In genomic region chr1:41683681-41684500, GRCh38 we compare ENCODE assay signal across 10 cellular contexts.
DNase-seq lines count a peak whose midpoint lies in the region; ATAC-seq and TF ChIP-seq lines count a peak whose summit lies in the region.
"Had no signal": no experiment of that assay in that cellular context is flagged by ENCODE, and none has a peak within 500 bp of the region (broad histone marks: within the 10 kb centered on the region; RNA-seq: fewer than 3 reads in every experiment).

No MANE protein-coding gene starts in this region.

- H3K4me3 Mint-ChIP-seq in dendritic cell treated with granulocyte-macrophage colony-stimulating factor and Interleukin-4, amounts not matched to agents 40 ng/mL and 50 ng/mL, for 4 days = no peak overlapping the region

- H4K20me1 ChIP-seq in mammary epithelial cell (ENCODE audit: insufficient read depth, low read length) = no peaks in the 10 kb centered on the region
- no peaks in the 10 kb centered on the region for H4K20me1 ChIP-seq in OCI-LY7 (ENCODE audit: insufficient read depth, low read length)

- in situ Hi-C loops in mammary epithelial cell (cut with MboI; ENCODE audit: low sequenced_read_pairs in 2 of 2) = no loop called here

- no peaks in the 10 kb centered on the region for H3K36me3 Mint-ChIP-seq in dendritic cell treated with granulocyte-macrophage colony-stimulating factor and Interleukin-4, amounts not matched to agents 40 ng/mL and 50 ng/mL, for 4 days (ENCODE audit: low read depth)

- TF ChIP-seq CTCF in mammary epithelial cell (conservative IDR thresholded peaks at IDR 0.05 in 1 of 2, IDR thresholded peaks at IDR 0.05 in 1 of 2; ENCODE audit: extremely low read depth in 1 of 2, insufficient read depth in 1 of 2, low read depth in 1 of 2, low read length in 2 of 2) (no peak), breast epithelium (IDR thresholded peaks at IDR 0.05) (no peak), OCI-LY7 (conservative IDR thresholded peaks at IDR 0.05; ENCODE audit: low read length) (no peak)

- H3K4me1 ChIP-seq in mammary epithelial cell (ENCODE audit: insufficient read depth, low read length) (peaks cover 42% of the 10 kb centered on the region), breast epithelium (peaks cover 0 to 4% of the 10 kb centered on the region in 2 donors), OCI-LY7 (ENCODE audit: insufficient read depth, low read length, poor library complexity, severe bottlenecking) (peaks cover 13% of the 10 kb centered on the region)

- no peaks in the 10 kb centered on the region for H3K36me3 ChIP-seq in mammary epithelial cell (ENCODE audit: insufficient read depth, low read length)
- no peaks in the 10 kb centered on the region for H3K36me3 ChIP-seq in breast epithelium
- no peaks in the 10 kb centered on the region for H3K36me3 ChIP-seq in OCI-LY7 (ENCODE audit: insufficient read depth, low read length)

- no peaks in the 10 kb centered on the region for H3K27me3 ChIP-seq in mammary epithelial cell (ENCODE audit: insufficient read depth, low read length)
- no peaks in the 10 kb centered on the region for H3K27me3 ChIP-seq in breast epithelium

- no peaks in the 10 kb centered on the region for H3K9me3 Mint-ChIP-seq in dendritic cell treated with granulocyte-macrophage colony-stimulating factor and Interleukin-4, amounts not matched to agents 40 ng/mL and 50 ng/mL, for 4 days

- H2AFZ ChIP-seq in mammary epithelial cell (ENCODE audit: low read depth, low read length) = peak overlapping the region; percentile 9
- peak overlapping the region; percentile 67; the same call in 1 of the 2 replicates for H2AFZ ChIP-seq in OCI-LY7 (ENCODE audit: low read length)

- WGBS in mammary epithelial cell (ENCODE audit: low coverage, missing lambda C conversion rate) = 100% methylated on average over 2 of the region's 4 CpGs

- DNase-seq in mammary epithelial cell (no peak), breast epithelium (ENCODE audit: low spot score in 2 of 2) (no peak), OCI-LY7 (ENCODE audit: low spot score) (no peak), SHP77 treated with DMSO at 0.1 percent for 48 hours (lab: John Stamatoyannopoulos, UW) (no peak), epidermal melanocyte (ENCODE audit: insufficient read length, low spot score) (no peak)
- DNase-seq in stimulated activated naive CD8-positive, alpha-beta T cell treated with anti-CD3 and anti-CD28 coated beads, Interleukin-15, Interleukin-2, amounts not matched to agents 100 U/mL and 50 U/mL, for 24 hours = peak; percentile 54
- DNase-seq: DMS79, NCI-H774 had no signal

- H3K27ac Mint-ChIP-seq in dendritic cell treated with granulocyte-macrophage colony-stimulating factor and Interleukin-4, amounts not matched to agents 40 ng/mL and 50 ng/mL, for 4 days = peak overlapping the region; percentile 55

- dilution Hi-C loops in mammary epithelial cell (cut with HindIII; ENCODE audit: low sequenced_read_pairs) = loop anchor here (5.0 kb wide), 1 partner anchor 62 kb away; no protein-coding TSS in a partner anchor

- H3K27me3 Mint-ChIP-seq in dendritic cell treated with granulocyte-macrophage colony-stimulating factor and Interleukin-4, amounts not matched to agents 40 ng/mL and 50 ng/mL, for 4 days = peaks cover 6% of the 10 kb centered on the region

- H3K9me3 ChIP-seq in mammary epithelial cell (replicated peaks; ENCODE audit: insufficient read depth, low read length) = no peaks in the 10 kb centered on the region
- no peaks in the 10 kb centered on the region for H3K9me3 ChIP-seq in breast epithelium
- no peaks in the 10 kb centered on the region for H3K9me3 ChIP-seq in OCI-LY7 (ENCODE audit: low read length)

- ATAC-seq in stimulated activated naive CD8-positive, alpha-beta T cell treated with anti-CD3 and anti-CD28 coated beads, Interleukin-15, Interleukin-2, amounts not matched to agents 100 U/mL and 50 U/mL, for 24 hours = peak; percentile 72
- no peak for ATAC-seq in GM21381 (IDR thresholded peaks at IDR 0.05; ENCODE audit: unreplicated experiment)

- peaks cover 85% of the 10 kb centered on the region for H3K4me1 Mint-ChIP-seq in dendritic cell treated with granulocyte-macrophage colony-stimulating factor and Interleukin-4, amounts not matched to agents 40 ng/mL and 50 ng/mL, for 4 days (ENCODE audit: low read depth)

- no peak overlapping the region for H3K9ac ChIP-seq in mammary epithelial cell (ENCODE audit: insufficient read depth, low read length)

- BruUV-seq in mammary epithelial cell (replicated peaks; lab: Mats Ljungman, UMichigan) (no TSS peak), OCI-LY7 (replicated peaks; lab: Mats Ljungman, UMichigan) (no TSS peak)

- POLR2A ChIA-PET in OCI-LY7 (lab: Charles Lee) = interaction anchor here (0.6 to 1.6 kb wide), 4 partner anchors 30 to 454 kb away, joined by 3 to 5 read pairs (median 4); no protein-coding TSS in a partner anchor

- H3K9me2 ChIP-seq in OCI-LY7 (ENCODE audit: insufficient read depth, low read length) = no peaks in the 10 kb centered on the region

- H3K4me2 ChIP-seq in mammary epithelial cell (ENCODE audit: insufficient read depth, low read depth, low read length) = peak overlapping the region; percentile 22
- peak overlapping the region; percentile 28 for H3K4me2 ChIP-seq in OCI-LY7 (ENCODE audit: low read length)

- intact Hi-C loops in mammary epithelial cell (cut with micrococcal nuclease) = no loop called here
- intact Hi-C loops in breast epithelium (cut with DNase I; ENCODE audit: low total_unique reads) = no loop called here
- intact Hi-C loops in OCI-LY7 (cut with micrococcal nuclease; ENCODE audit: unreplicated experiment) = no loop called here
- intact Hi-C loops in dendritic cell treated with granulocyte-macrophage colony-stimulating factor and Interleukin-4, amounts not matched to agents 40 ng/mL and 50 ng/mL, for 4 days (cut with micrococcal nuclease) = no loop called here

- H3K79me2 ChIP-seq in mammary epithelial cell (ENCODE audit: insufficient read depth, low read length) (no peaks in the 10 kb centered on the region), OCI-LY7 (ENCODE audit: insufficient read depth, low read depth, low read length) (no peaks in the 10 kb centered on the region)

- TF ChIP-seq POLR2A in breast epithelium (IDR thresholded peaks at IDR 0.05) = no peak

- CTCF ChIA-PET in mammary epithelial cell (lab: Charles Lee; ENCODE audit: low non-redundant PET) = no interaction called here
- CTCF ChIA-PET in OCI-LY7 (lab: Charles Lee; ENCODE audit: unreplicated experiment) = no interaction called here

- H3K27ac ChIP-seq in mammary epithelial cell (ENCODE audit: insufficient read depth, low read depth, low read length) = no peak overlapping the region
- no peak overlapping the region for H3K27ac ChIP-seq in breast epithelium
- H3K27ac ChIP-seq in OCI-LY7 (ENCODE audit: low read depth, low read length, poor library complexity, severe bottlenecking) = no peak overlapping the region

- H3K4me3 ChIP-seq in mammary epithelial cell (replicated peaks in 1 of 3; ENCODE audit: insufficient read depth in 1 of 3, low read depth in 2 of 3, low read length in 3 of 3) = no peak overlapping the region
- H3K4me3 ChIP-seq in breast epithelium = no peak overlapping the region
- no peak overlapping the region for H3K4me3 ChIP-seq in OCI-LY7 (ENCODE audit: low read depth, low read length, poor library complexity, severe bottlenecking)
